21 cellular contexts compared by ENCODE assay signal in the genomic region with DNA sequence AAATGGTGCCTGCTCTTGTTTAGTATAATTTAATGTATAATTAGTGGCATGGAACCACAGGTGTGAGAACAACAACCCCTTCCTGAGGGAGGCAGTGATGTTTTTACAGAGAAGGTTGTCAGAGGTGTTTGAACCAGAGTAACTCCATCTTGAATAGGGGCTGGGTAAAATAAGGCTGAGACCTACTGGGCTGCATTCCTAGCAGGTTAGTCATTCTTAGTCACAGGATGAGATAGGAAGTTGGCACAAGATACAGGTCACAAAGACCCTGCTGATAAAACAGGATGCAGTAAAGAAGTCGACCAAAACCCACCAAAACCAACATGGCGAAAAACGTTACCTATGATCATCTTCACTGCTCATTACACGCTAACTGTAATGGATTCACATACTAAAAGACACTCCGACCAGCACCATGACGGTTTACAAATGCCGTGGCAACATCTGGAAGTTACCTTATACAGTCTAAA. TPM values are rescaled to one million over a fixed set of nuclear protein-coding genes. Genes with fewer than 3 reads are reported as not detected.
DNase-seq lines count a peak whose midpoint lies in the region; ATAC-seq, FAIRE-seq and TF ChIP-seq lines count a peak whose summit lies in the region.
"Had no signal": no experiment of that assay in that cellular context is flagged by ENCODE, and none has a peak within 500 bp of the region (broad histone marks: within the 10 kb centered on the region; RNA-seq: fewer than 3 reads in every experiment).

No MANE protein-coding gene starts in this region.

- intact Hi-C loops in PC-3 (cut with micrococcal nuclease) (no loop called here), K562 (cut with micrococcal nuclease) (no loop called here)

- H3F3A ChIP-seq in SK-N-SH (replicated peaks; ENCODE audit: insufficient read depth) (no peaks in the 10 kb centered on the region), PC-3 (ENCODE audit: low read length, unreplicated experiment) (no peaks in the 10 kb centered on the region)

- H3K9me2 ChIP-seq in SK-N-SH (no peaks in the 10 kb centered on the region), PC-3 (replicated peaks; ENCODE audit: low read length) (no peaks in the 10 kb centered on the region)

- no peaks in the 10 kb centered on the region for H3K9me1 ChIP-seq in K562 (ENCODE audit: control insufficient read depth, insufficient read depth, low read length)

- no peak overlapping the region for H3K27ac ChIP-seq in SK-N-SH (ENCODE audit: low read depth in 2 of 2, low read length in 1 of 2)
- H3K27ac ChIP-seq in PC-3 (ENCODE audit: low read length) = no peak overlapping the region
- no peak overlapping the region for H3K27ac ChIP-seq in K562 (ENCODE audit: extremely low read depth, low read depth, low read length)
- H3K27ac ChIP-seq in mesendoderm (ENCODE audit: low read depth, low read length) = no peak overlapping the region
- H3K27ac ChIP-seq: 22Rv1 had no signal

- BruUV-seq in PC-3 (replicated peaks; lab: Mats Ljungman, UMichigan) (no TSS peak), K562 (replicated peaks; lab: Mats Ljungman, UMichigan) (no TSS peak)

- no peak for FAIRE-seq in K562 (lab: Jason Lieb, UNC)

- ATAC-seq in SK-N-SH treated with all-trans-retinoic acid at 6 μM for 48 hours = no peak
- ATAC-seq in PC-3 = no peak
- ATAC-seq in K562 = peak; percentile 54
- ATAC-seq in GM21737 (IDR thresholded peaks at IDR 0.05; ENCODE audit: unreplicated experiment) = no peak
- ATAC-seq in GM21529 (IDR thresholded peaks at IDR 0.05; ENCODE audit: unreplicated experiment) = no peak
- ATAC-seq in HG03520 (IDR thresholded peaks at IDR 0.05; ENCODE audit: unreplicated experiment) = no peak

- no peak overlapping the region for H4K5ac ChIP-seq in mesendoderm (ENCODE audit: low read length)

- in situ Hi-C loops in K562 (cut with MboI) = no loop called here

- H3K4me3 ChIP-seq in SK-N-SH (ENCODE audit: low read depth in 2 of 2, low read length in 1 of 2) (no peak overlapping the region), PC-3 (ENCODE audit: low read length) (no peak overlapping the region), K562 (no peak overlapping the region), mesendoderm (ENCODE audit: low read length) (no peak overlapping the region)

- no peak for TF ChIP-seq POLR2A in K562 (conservative IDR thresholded peaks at IDR 0.05)

- TF ChIP-seq CTCF in SK-N-SH (IDR thresholded peaks at IDR 0.05) (no peak), PC-3 (conservative IDR thresholded peaks at IDR 0.05; ENCODE audit: low read depth, low read length) (no peak), K562 (IDR thresholded peaks at IDR 0.05 in 2 of 3, conservative IDR thresholded peaks at IDR 0.05 in 1 of 3; ENCODE audit: insufficient read depth in 2 of 3, low read depth in 1 of 3, low read length in 3 of 3) (no peak)

- CTCF ChIA-PET in SK-N-SH (lab: Yijun Ruan, JAX) = no interaction called here
- CTCF ChIA-PET in PC-3 (lab: Charles Lee) = no interaction called here
- CTCF ChIA-PET in K562 (lab: Yijun Ruan, JAX; ENCODE audit: low intra/inter-chr PET ratio) = interaction anchor here (0.6 kb wide), 1 partner anchor 963 kb away, joined by 6 read pairs; no protein-coding TSS in a partner anchor

- no peak for TF ChIP-seq EP300 in SK-N-SH (IDR thresholded peaks at IDR 0.05; ENCODE audit: borderline replicate concordance in 1 of 2, low read depth in 1 of 2, low read length in 1 of 2)
- TF ChIP-seq EP300 in K562 (IDR thresholded peaks at IDR 0.05; ENCODE audit: low read length) = no peak

- H3K9ac ChIP-seq in SK-N-SH (no peak overlapping the region), PC-3 (ENCODE audit: low read length) (no peak overlapping the region), K562 (ENCODE audit: insufficient read depth in 1 of 2, low read depth in 2 of 2, low read length in 2 of 2) (no peak overlapping the region), mesendoderm (ENCODE audit: low read length) (no peak overlapping the region)

- H3K79me2 ChIP-seq in SK-N-SH (ENCODE audit: insufficient read depth) (no peaks in the 10 kb centered on the region), PC-3 (ENCODE audit: low read length) (no peaks in the 10 kb centered on the region), K562 (ENCODE audit: control insufficient read depth, insufficient read depth, low read length) (no peaks in the 10 kb centered on the region), mesendoderm (ENCODE audit: control insufficient read depth, insufficient read depth, low read length) (no peaks in the 10 kb centered on the region)

- H3K9me3 ChIP-seq in SK-N-SH (no peaks in the 10 kb centered on the region), PC-3 (ENCODE audit: low read length) (no peaks in the 10 kb centered on the region), K562 (replicated peaks; ENCODE audit: control insufficient read depth, insufficient read depth, low read depth, low read length) (no peaks in the 10 kb centered on the region)
- H3K9me3 ChIP-seq: BE2C had no signal

- H3K18ac ChIP-seq in mesendoderm (ENCODE audit: low read length) = no peak overlapping the region

- no peaks in the 10 kb centered on the region for H4K20me1 ChIP-seq in SK-N-SH (ENCODE audit: insufficient read depth)
- H4K20me1 ChIP-seq in PC-3 (ENCODE audit: low read length) = no peaks in the 10 kb centered on the region
- H4K20me1 ChIP-seq in K562 (replicated peaks; ENCODE audit: control insufficient read depth, insufficient read depth, low read length) = no peaks in the 10 kb centered on the region

- no peak overlapping the region for H3K4ac ChIP-seq in mesendoderm (ENCODE audit: low read depth, low read length)

- H2BK120ac ChIP-seq in mesendoderm (ENCODE audit: low read depth, low read length) = no peak overlapping the region

- H3K4me2 ChIP-seq in SK-N-SH (no peak overlapping the region), PC-3 (ENCODE audit: low read length) (peak overlapping the region; percentile 1; the same call in 1 of the 2 replicates), K562 (ENCODE audit: insufficient read depth, low read length) (no peak overlapping the region), mesendoderm (ENCODE audit: low read length) (no peak overlapping the region)

- WGBS in SK-N-SH (ENCODE audit: low lambda C conversion rate) = 85% methylated on average over 7 of the region's 7 CpGs
- 19% methylated on average over 7 of the region's 7 CpGs for WGBS in K562 (ENCODE audit: insufficient coverage, low coverage, missing lambda C conversion rate)
- WGBS in mesendoderm (ENCODE audit: extremely low coverage, insufficient coverage, low lambda C conversion rate) = no CpG with 5 or more reads among the region's 7 CpGs

- H2BK15ac ChIP-seq in mesendoderm (replicated peaks; ENCODE audit: low read depth) = no peak overlapping the region

- H3K23ac ChIP-seq in mesendoderm (ENCODE audit: low read length) = no peak overlapping the region

- no peak overlapping the region for H4K8ac ChIP-seq in mesendoderm (ENCODE audit: low read depth, low read length)

- no peak overlapping the region for H2BK5ac ChIP-seq in mesendoderm (ENCODE audit: low read length)

- no peak overlapping the region for H3K56ac ChIP-seq in mesendoderm (ENCODE audit: low read length)

- H3K79me1 ChIP-seq in mesendoderm (ENCODE audit: low read length) = no peaks in the 10 kb centered on the region

- H3K36me3 ChIP-seq in SK-N-SH (replicated peaks in 1 of 2; ENCODE audit: control insufficient read depth in 1 of 2, insufficient read depth in 2 of 2, low read length in 1 of 2) (no peaks in the 10 kb centered on the region), PC-3 (ENCODE audit: low read depth, low read length) (no peaks in the 10 kb centered on the region), K562 (ENCODE audit: control insufficient read depth, insufficient read depth, low read length) (no peaks in the 10 kb centered on the region), mesendoderm (ENCODE audit: control insufficient read depth, insufficient read depth, low read length) (no peaks in the 10 kb centered on the region)
- H3K36me3 ChIP-seq: BE2C had no signal

- POLR2A ChIA-PET in SK-N-SH (lab: Yijun Ruan, JAX) = no interaction called here
- POLR2A ChIA-PET in PC-3 (lab: Charles Lee; ENCODE audit: unreplicated experiment) = no interaction called here
- POLR2A ChIA-PET in K562 (lab: Yijun Ruan, JAX) = no interaction called here

- TF ChIP-seq RAD21 in SK-N-SH (IDR thresholded peaks at IDR 0.05; ENCODE audit: low read length) (no peak), K562 (CRISPR knock-in tag; conservative IDR thresholded peaks at IDR 0.05 in 1 of 2, IDR thresholded peaks at IDR 0.05 in 1 of 2) (0 out of 4 replicates have a peak, but pooled peaks of 1 of the 2 experiments have one; percentile 11)

- H3K4me1 ChIP-seq in SK-N-SH (ENCODE audit: control insufficient read depth in 1 of 2, insufficient read depth in 2 of 2, low read depth in 1 of 2, low read length in 1 of 2) (no peaks in the 10 kb centered on the region; a peak in 1 of 4 replicates), PC-3 (ENCODE audit: insufficient read depth, low read length) (peaks cover 11% of the 10 kb centered on the region), K562 (replicated peaks in 1 of 2; ENCODE audit: control insufficient read depth in 2 of 2, insufficient read depth in 2 of 2, low read length in 2 of 2) (peaks cover 0 to 6% of the 10 kb centered on the region in 2 experiments; a peak in 2 of 5 replicates), mesendoderm (ENCODE audit: control insufficient read depth, low read depth, low read length) (no peaks in the 10 kb centered on the region)
- H3K4me1 ChIP-seq: BE2C had no signal

- no peaks in the 10 kb centered on the region for H3K27me3 ChIP-seq in SK-N-SH (ENCODE audit: insufficient read depth)
- H3K27me3 ChIP-seq in PC-3 (ENCODE audit: low read length) = no peaks in the 10 kb centered on the region
- H3K27me3 ChIP-seq in K562 (ENCODE audit: control insufficient read depth in 2 of 2, insufficient read depth in 2 of 2, low read length in 2 of 2) = peaks cover 0 to 5% of the 10 kb centered on the region in 2 experiments; a peak in 1 of 5 replicates
- H3K27me3 ChIP-seq in mesendoderm (ENCODE audit: insufficient read depth, low read length, poor library complexity) = no peaks in the 10 kb centered on the region
- H3K27me3 ChIP-seq: BE2C had no signal

- no peak overlapping the region for H2AK5ac ChIP-seq in mesendoderm (ENCODE audit: low read length)

- no peak for DNase-seq in SK-N-SH
- DNase-seq in PC-3 = peak; percentile 57
- no peak for DNase-seq in K562 (ENCODE audit: extremely low read depth in 1 of 4, low spot score in 3 of 4)
- DNase-seq in mesendoderm = peak; percentile 54
- DNase-seq: BE2C; CD4-positive, CD25-positive, alpha-beta regulatory T cell; DMS53; GOT3; Karpas-422; NCI-H1105; NCI-H1694; NCI-H510A; NCI-H748 treated with DMSO at 0.1 percent for 48 hours; RPMI8226; SHP77 treated with DMSO at 0.1 percent for 48 hours; T-helper 1 cell had no signal

- H2AFZ ChIP-seq in SK-N-SH (ENCODE audit: low read depth) (no peak overlapping the region), PC-3 (ENCODE audit: low read length) (no peak overlapping the region), K562 (ENCODE audit: low read depth, low read length) (peak overlapping the region; percentile 49)

RNA-seq across cellular contexts. Expression of a gene that starts 47.7 kb away (rescaled TPM):
- polyA plus RNA-seq in SK-N-SH (2012; rRNA removed) = 55.9 and 71.5 TPM in 2 replicates
- 77.7 and 84.1 TPM in 2 replicates for polyA plus RNA-seq in SK-N-SH (2012; cell fraction: cytosol; rRNA removed)
- 48.2 and 103 TPM in 2 replicates for polyA plus RNA-seq in SK-N-SH (2012; cell fraction: nucleus; rRNA removed)
- total RNA-seq in PC-3 (2014; rRNA removed) = 53.5 and 58.4 TPM in 2 replicates
- total RNA-seq in K562 (2011; cell fraction: chromatin; rRNA removed; ENCODE audit: low replicate concordance) = 12.4 and 32.0 TPM in 2 replicates
- 6.5 and 7.2 TPM in 2 replicates for total RNA-seq in K562 (2011; cell fraction: nucleolus; rRNA removed)
- 15.5 and 30.9 TPM in 2 replicates for total RNA-seq in K562 (2011; cell fraction: nucleoplasm; rRNA removed)
- 25.2 and 27.8 TPM in 2 replicates for total RNA-seq in K562 (2014; rRNA removed)
- total RNA-seq in K562 (2014; rRNA removed; fragmentation: Illumina TruSeq; extraction: Trizol) = 42.9 and 47.0 TPM in 2 replicates
- 39.2 and 40.5 TPM in 2 replicates for total RNA-seq in K562 (2015; rRNA removed; fragmentation: Illumina TruSeq; extraction: Trizol)
- 32.9 and 33.2 TPM in 2 replicates for total RNA-seq in K562 (2021)
- polyA plus RNA-seq in K562 (2011; rRNA removed) = 39.3 and 57.4 TPM in 2 replicates
- 16.1 and 28.4 TPM in 2 replicates for polyA plus RNA-seq in K562 (2011; cell fraction: cytosol; rRNA removed)
- 21.6 and 26.4 TPM in 2 replicates for polyA plus RNA-seq in K562 (2011; cell fraction: nucleus; rRNA removed)
- 33.7 and 49.1 TPM in 2 replicates for polyA plus RNA-seq in K562 (2012)
- polyA plus RNA-seq in K562 (2014; fragmentation: Illumina TruSeq; extraction: Trizol) = 45.8 and 58.1 TPM in 2 replicates
- 10 to 100 TPM; 37.6 to 46.8 TPM for polyA plus RNA-seq in K562 (2014; fragmentation: Nextera tagmentation; extraction: Ambion mirVana)
- polyA plus RNA-seq in K562 (2014; rRNA removed) = 35.7 and 42.9 TPM in 2 replicates
- 38.7 and 44.6 TPM in 2 replicates for polyA minus RNA-seq in K562 (2011; rRNA and poly(A)+ RNA removed)
- 16.6 and 19.8 TPM in 2 replicates for polyA minus RNA-seq in K562 (2011; cell fraction: cytosol; rRNA and poly(A)+ RNA removed)
- polyA minus RNA-seq in K562 (2011; cell fraction: nucleus; rRNA and poly(A)+ RNA removed) = 11.7 and 15.2 TPM in 2 replicates
- 120 TPM for polyA plus RNA-seq in mesendoderm (2013, experiment 1 of 2)
- 121 TPM for polyA plus RNA-seq in mesendoderm (2013, experiment 2 of 2)

Comparison
In these comparisons a context has a peak if more than half of its experiments do, and no peak if none do; other contexts are left out.
1. DNase-seq: peak in PC-3 (single experiment) and mesendoderm (single experiment); none in SK-N-SH (single experiment) and K562 (0 of 4).